ENCODE assay signal across 32 cellular contexts in the genomic region with DNA sequence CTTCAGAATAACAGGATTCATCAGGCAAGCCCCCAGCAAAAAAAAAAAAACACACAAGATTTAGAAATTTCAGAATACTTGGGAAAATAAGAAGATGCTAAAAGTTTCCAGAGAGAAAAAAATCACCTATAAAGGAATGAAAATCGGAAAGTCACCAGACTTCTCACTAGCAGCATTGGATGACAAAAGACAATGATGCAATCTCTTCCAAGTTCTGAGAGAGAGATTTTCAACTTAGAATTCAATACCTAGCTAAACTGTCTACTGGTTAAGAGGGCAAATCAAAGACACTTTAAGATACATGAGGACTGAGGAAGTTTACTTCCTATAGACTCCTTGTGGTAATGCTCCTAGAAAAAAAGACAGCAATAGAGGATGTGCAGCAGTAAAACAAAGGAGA. TPM values are rescaled to one million over a fixed set of nuclear protein-coding genes. Genes with fewer than 3 reads are reported as not detected.
"Had no signal": no experiment of that assay in that cellular context is flagged by ENCODE, and none has a peak within 500 bp of the region (broad histone marks: within the 10 kb centered on the region; RNA-seq: fewer than 3 reads in every experiment).

No MANE protein-coding gene starts in this region.

- H3K4me3 Mint-ChIP-seq: activated CD4-positive, alpha-beta T cell treated with anti-CD3 and anti-CD28 coated beads for 36 hours; activated naive CD4-positive, alpha-beta T cell treated with anti-CD3 and anti-CD28 coated beads, Interleukin-2, amount 10 ng/mL, durations not matched to agents 7 days and 5 days; dendritic cell treated with granulocyte-macrophage colony-stimulating factor and Interleukin-4, amounts not matched to agents 40 ng/mL and 50 ng/mL, for 4 days; endodermal cell; immature natural killer cell; mesothelial cell of epicardium; naive B cell; stimulated activated naive B cell treated with anti-CD40 and anti-IgM and Interleukin-4, amounts not matched to agents 10 μg/mL and 1 μg/mL and 100 μg/mL, for 72 hours; T-helper 1 cell treated with Interleukin-12 subunit alpha and Interleukin-12 subunit beta and Interleukin-4 antibody, amounts not matched to agents 30 μg/mL and 1 μg/mL, for 36 hours had no signal

- ATAC-seq: activated CD4-positive, alpha-beta T cell treated with anti-CD3 and anti-CD28 coated beads for 36 hours; esophagus mucosa; pancreas; psoas muscle; stimulated activated naive B cell treated with anti-CD40 and anti-IgM and Interleukin-4, amounts not matched to agents 10 μg/mL and 1 μg/mL and 100 μg/mL, for 72 hours had no signal

- H3K9me3 Mint-ChIP-seq: dendritic cell treated with granulocyte-macrophage colony-stimulating factor and Interleukin-4, amounts not matched to agents 40 ng/mL and 50 ng/mL, for 4 days had no signal

- H3K36me3 ChIP-seq: breast epithelium, pancreas, stomach, thyroid gland, upper lobe of left lung, vagina had no signal

- FAIRE-seq: kidney, pancreas, TTC549 had no signal

- H3K9me3 ChIP-seq: breast epithelium, pancreas, psoas muscle, thyroid gland, upper lobe of left lung, vagina had no signal

- H3K27me3 Mint-ChIP-seq: activated CD4-positive, alpha-beta T cell treated with anti-CD3 and anti-CD28 coated beads for 36 hours; activated naive CD4-positive, alpha-beta T cell treated with anti-CD3 and anti-CD28 coated beads, Interleukin-2, amount 10 ng/mL, durations not matched to agents 7 days and 5 days; naive B cell; stimulated activated naive B cell treated with anti-CD40 and anti-IgM and Interleukin-4, amounts not matched to agents 10 μg/mL and 1 μg/mL and 100 μg/mL, for 72 hours had no signal

- H3K27ac ChIP-seq: pancreas, psoas muscle, stomach, thyroid gland, upper lobe of left lung had no signal

- H3K4me3 ChIP-seq: breast epithelium, pancreas, psoas muscle, smooth muscle cell, stomach, thyroid gland, upper lobe of left lung, vagina had no signal

- DNase-seq: activated CD4-positive, alpha-beta T cell treated with anti-CD3 and anti-CD28 coated beads, Interleukin-2, amount 50 U/mL, for 48 hours; activated CD4-positive, CD25-positive, alpha-beta regulatory T cell; activated CD8-positive, alpha-beta memory T cell treated with anti-CD3 and anti-CD28 coated beads for 24 hours; activated effector memory CD4-positive, alpha-beta T cell treated with Interleukin-2 at 50 U/mL for 16 hours; activated naive CD4-positive, alpha-beta T cell treated with anti-CD3 and anti-CD28 coated beads, Interleukin-2, amount 10 ng/mL, durations not matched to agents 7 days and 5 days; amygdala; central memory CD4-positive, alpha-beta T cell; foreskin fibroblast; head of caudate nucleus; hippocampal formation; immature natural killer cell; kidney; naive B cell; pancreas; psoas muscle; stimulated activated CD4-positive, alpha-beta T cell treated with anti-CD3 and anti-CD28 coated beads, Interleukin-1b, Interleukin-23, amount 100 ng/mL, for 48 hours; stimulated activated naive B cell treated with anti-CD40 and anti-IgM and Interleukin-4, amounts not matched to agents 10 μg/mL and 1 μg/mL and 100 μg/mL, for 72 hours; stomach; T-helper 9 cell; thyroid gland; upper lobe of left lung had no signal

- H3K4me2 ChIP-seq: smooth muscle cell had no signal

- H3K4me1 ChIP-seq: pancreas, psoas muscle, stomach, upper lobe of left lung had no signal

- H3K27ac Mint-ChIP-seq: activated CD4-positive, alpha-beta T cell treated with anti-CD3 and anti-CD28 coated beads for 36 hours; activated naive CD4-positive, alpha-beta T cell treated with anti-CD3 and anti-CD28 coated beads, Interleukin-2, amount 10 ng/mL, durations not matched to agents 7 days and 5 days; dendritic cell treated with granulocyte-macrophage colony-stimulating factor and Interleukin-4, amounts not matched to agents 40 ng/mL and 50 ng/mL, for 4 days; endodermal cell; mesothelial cell of epicardium; stimulated activated naive B cell treated with anti-CD40 and anti-IgM and Interleukin-4, amounts not matched to agents 10 μg/mL and 1 μg/mL and 100 μg/mL, for 72 hours; T-helper 1 cell treated with Interleukin-12 subunit alpha and Interleukin-12 subunit beta and Interleukin-4 antibody, amounts not matched to agents 30 μg/mL and 1 μg/mL, for 36 hours had no signal

- H3K27me3 ChIP-seq: breast epithelium, pancreas, thyroid gland, upper lobe of left lung, vagina had no signal

RNA-seq across cellular contexts. Expression of a gene that starts 23.9 kb away (rescaled TPM):
- total RNA-seq: mesothelial cell of epicardium had no signal
- polyA plus RNA-seq: neural cell, pancreas had no signal

RNA-seq across cellular contexts. Expression of a gene that starts 40.0 kb away (rescaled TPM):
- total RNA-seq: smooth muscle cell, vagina had no signal
- polyA plus RNA-seq: neural cell, smooth muscle cell had no signal
